Comparison of ENCODE assay signal across 15 cellular contexts in genomic region chr10:12191715-12192114, GRCh38. TPM values are rescaled to one million over a fixed set of nuclear protein-coding genes. Genes with fewer than 3 reads are reported as not detected.
DNase-seq lines count a peak whose midpoint lies in the region; ATAC-seq and TF ChIP-seq lines count a peak whose summit lies in the region.
"Had no signal": no experiment of that assay in that cellular context is flagged by ENCODE, and none has a peak within 500 bp of the region (broad histone marks: within the 10 kb centered on the region; RNA-seq: fewer than 3 reads in every experiment).

No MANE protein-coding gene starts in this region.

- no peak for DNase-seq in AG04450 (ENCODE audit: low read depth, low spot score)
- DNase-seq in DMS 273 treated with DMSO at 0.1 percent for 48 hours (lab: John Stamatoyannopoulos, UW): peak; percentile 10
- DNase-seq in kidney tubule cell (ENCODE audit: low spot score): peak; percentile 15
- no peak for DNase-seq in T1000 (lab: John Stamatoyannopoulos, UW)
- DNase-seq: activated CD4-positive, alpha-beta T cell treated with anti-CD3 and anti-CD28 coated beads for 4 hours; amniotic stem cell; CD8-positive, alpha-beta T cell; GOT3; PC-9; stomach had no signal

- peaks cover 86% of the 10 kb centered on the region for H3K36me3 Mint-ChIP-seq in activated T-helper 17 cell treated with anti-CD3 and anti-CD28 coated beads, Interleukin-2, amount 50 U/mL, for 72 hours (ENCODE audit: low read depth)

- POLR2A ChIA-PET in AG04450 (lab: Yijun Ruan, JAX): no interaction called here

- no peak for TF ChIP-seq CTCF in AG04450 (IDR thresholded peaks at IDR 0.05; ENCODE audit: low read depth, low read length)

- ATAC-seq in activated T-helper 17 cell treated with anti-CD3 and anti-CD28 coated beads, Interleukin-2, amount 50 U/mL, for 72 hours (replicated peaks): peak; percentile 18
- no peak for ATAC-seq in HG02885 (IDR thresholded peaks at IDR 0.05; ENCODE audit: poor library complexity, unreplicated experiment)
- ATAC-seq in GM21576 (IDR thresholded peaks at IDR 0.05; ENCODE audit: unreplicated experiment): no peak
- no peak for ATAC-seq in HG03565 (IDR thresholded peaks at IDR 0.05; ENCODE audit: unreplicated experiment)
- ATAC-seq: CD8-positive, alpha-beta T cell had no signal

- H3K9me3 Mint-ChIP-seq in activated T-helper 17 cell treated with anti-CD3 and anti-CD28 coated beads, Interleukin-2, amount 50 U/mL, for 72 hours: no peaks in the 10 kb centered on the region
- H3K9me3 Mint-ChIP-seq: CD8-positive, alpha-beta T cell had no signal

- H3K4me3 ChIP-seq in AG04450 (ENCODE audit: low read depth, low read length): no peak overlapping the region
- H3K4me3 ChIP-seq: PC-9, right atrium auricular region, stomach had no signal

- peaks cover 49% of the 10 kb centered on the region for H3K4me1 Mint-ChIP-seq in activated T-helper 17 cell treated with anti-CD3 and anti-CD28 coated beads, Interleukin-2, amount 50 U/mL, for 72 hours

- peaks cover 3% of the 10 kb centered on the region; the same call in 1 of the 2 replicates for H3K9me3 ChIP-seq in AG04450 (ENCODE audit: control insufficient read depth, insufficient read depth, low read length)
- H3K9me3 ChIP-seq: right atrium auricular region, stomach had no signal

- H3K4me3 Mint-ChIP-seq in activated T-helper 17 cell treated with anti-CD3 and anti-CD28 coated beads, Interleukin-2, amount 50 U/mL, for 72 hours: peak overlapping the region; percentile 63
- H3K4me3 Mint-ChIP-seq: CD8-positive, alpha-beta T cell had no signal

- H3K27me3 ChIP-seq in AG04450 (ENCODE audit: control insufficient read depth, insufficient read depth, low read length): no peaks in the 10 kb centered on the region
- H3K27me3 ChIP-seq: right atrium auricular region, stomach had no signal

- peak overlapping the region; percentile 83 for H3K27ac Mint-ChIP-seq in activated T-helper 17 cell treated with anti-CD3 and anti-CD28 coated beads, Interleukin-2, amount 50 U/mL, for 72 hours
- H3K27ac Mint-ChIP-seq: CD8-positive, alpha-beta T cell had no signal

- no peaks in the 10 kb centered on the region for H3K27me3 Mint-ChIP-seq in activated T-helper 17 cell treated with anti-CD3 and anti-CD28 coated beads, Interleukin-2, amount 50 U/mL, for 72 hours

- H3K27ac ChIP-seq in AG04450 (ENCODE audit: low read depth, low read length): peak overlapping the region; percentile 11
- H3K27ac ChIP-seq: PC-9, right atrium auricular region, stomach had no signal

- CTCF ChIA-PET in AG04450 (lab: Charles Lee): interaction anchor here (1.8 to 2.0 kb wide), 3 partner anchors 23 to 519 kb away, joined by 6 to 9 read pairs (median 9); no protein-coding TSS in a partner anchor

RNA-seq across cellular contexts. Expression of gene NUDT5, which starts 4.0 kb away (rescaled TPM):
- 110 and 121 TPM in 2 replicates for polyA plus RNA-seq in AG04450 (2011; rRNA removed)
- polyA minus RNA-seq in AG04450 (2011; rRNA and poly(A)+ RNA removed): 37.2 and 44.3 TPM in 2 replicates
- 100 to 1,000 TPM in 1 of 2 donors, 10 to 100 TPM in 1; 99.1 to 139 TPM for total RNA-seq in activated T-helper 17 cell treated with anti-CD3 and anti-CD28 coated beads, Interleukin-2, amount 50 U/mL, for 72 hours

RNA-seq across cellular contexts. Expression of gene CDC123, which starts 4.3 kb away (rescaled TPM):
- 124 and 138 TPM in 2 replicates for polyA plus RNA-seq in AG04450 (2011; rRNA removed)
- polyA minus RNA-seq in AG04450 (2011; rRNA and poly(A)+ RNA removed): 211 and 221 TPM in 2 replicates
- total RNA-seq in activated T-helper 17 cell treated with anti-CD3 and anti-CD28 coated beads, Interleukin-2, amount 50 U/mL, for 72 hours: 100 to 1,000 TPM in 1 of 2 donors, 10 to 100 TPM in 1; 93.8 to 202 TPM

Comparison
In these comparisons a context has a peak if more than half of its experiments do, and no peak if none do; other contexts are left out.
1. DNase-seq: peak in DMS 273 treated with DMSO at 0.1 percent for 48 hours (single experiment) and kidney tubule cell (single experiment); none in AG04450 (single experiment) and T1000 (single experiment).